ENCODE assay signal across 13 cellular contexts in the genomic region with DNA sequence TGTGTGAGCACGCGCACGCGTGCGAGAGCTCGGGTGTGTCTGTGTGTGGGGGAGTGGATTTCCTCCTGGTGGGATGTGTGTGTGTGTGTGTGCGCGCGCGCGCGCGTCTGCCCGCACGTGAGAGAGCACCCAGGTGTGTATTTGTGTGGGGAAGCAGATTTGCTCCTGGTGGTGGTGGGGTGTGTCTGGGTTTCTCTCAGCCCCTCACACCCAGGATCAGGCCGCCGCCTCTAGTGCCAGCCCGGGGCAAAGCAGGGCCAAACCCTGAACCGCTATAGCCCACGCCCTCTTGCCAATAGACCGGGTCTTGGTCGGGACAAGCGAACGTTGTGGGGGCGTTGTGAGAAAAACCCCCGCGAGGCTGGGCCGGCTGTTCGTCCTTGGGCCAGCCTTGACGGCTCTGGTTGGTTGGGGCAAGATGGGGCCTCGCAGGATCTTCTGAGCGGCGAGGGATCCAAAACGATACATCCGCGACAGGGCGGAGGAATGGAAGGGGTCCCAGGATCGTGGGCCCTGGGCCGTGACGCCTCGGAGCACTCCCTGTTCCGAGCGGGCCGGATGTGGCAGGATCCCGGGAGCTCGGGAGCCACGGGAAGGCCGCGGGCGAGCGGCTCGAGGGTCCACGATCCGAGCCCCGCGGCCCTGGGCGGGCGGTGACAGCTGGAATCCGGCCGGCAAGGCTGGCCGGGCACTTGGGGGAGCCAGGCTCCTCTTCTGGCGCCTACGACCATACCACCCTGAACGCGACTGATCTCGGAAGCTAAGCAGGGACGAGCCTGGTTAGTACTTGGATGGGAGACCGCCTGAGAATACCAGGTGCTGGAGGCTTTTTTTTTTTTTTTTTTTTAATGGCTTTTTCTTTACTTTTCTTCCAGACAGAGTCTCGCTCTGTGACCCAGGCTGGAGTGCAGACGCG.
DNase-seq lines count a peak whose midpoint lies in the region; ATAC-seq and TF ChIP-seq lines count a peak whose summit lies in the region.
"Had no signal": no experiment of that assay in that cellular context is flagged by ENCODE, and none has a peak within 500 bp of the region (broad histone marks: within the 10 kb centered on the region; RNA-seq: fewer than 3 reads in every experiment).

No MANE protein-coding gene starts in this region.

- intact Hi-C loops in activated CD8-positive, alpha-beta T cell treated with anti-CD3 and anti-CD28 coated beads for 36 hours (cut with micrococcal nuclease) = no loop called here

- POLR2A ChIA-PET in activated CD8-positive, alpha-beta T cell treated with anti-CD3 and anti-CD28 coated beads for 36 hours (lab: Charles Lee) = no interaction called here
- POLR2A ChIA-PET in activated CD8-positive, alpha-beta T cell treated with anti-CD3 and anti-CD28 coated beads, Interleukin-2, amount 10 ng/mL, durations not matched to agents 7 days and 5 days (lab: Charles Lee) = no interaction called here

- H3K4me1 Mint-ChIP-seq in activated CD8-positive, alpha-beta T cell treated with anti-CD3 and anti-CD28 coated beads for 36 hours (ENCODE audit: low read depth) = no peaks in the 10 kb centered on the region
- H3K4me1 Mint-ChIP-seq in activated CD8-positive, alpha-beta T cell treated with anti-CD3 and anti-CD28 coated beads, Interleukin-2, amount 10 ng/mL, durations not matched to agents 7 days and 5 days (ENCODE audit: low read depth) = no peaks in the 10 kb centered on the region
- H3K4me1 Mint-ChIP-seq in activated T-helper 17 cell treated with anti-CD3 and anti-CD28 coated beads, Interleukin-2, amount 50 U/mL, for 72 hours = no peaks in the 10 kb centered on the region
- H3K4me1 Mint-ChIP-seq: stimulated activated memory B cell treated with anti-CD40 and anti-IgM and Interleukin-4, amounts not matched to agents 10 μg/mL and 1 μg/mL and 100 μg/mL, for 72 hours had no signal

- DNase-seq in activated CD8-positive, alpha-beta T cell treated with anti-CD3 and anti-CD28 coated beads for 36 hours = peak; percentile 11
- no peak for DNase-seq in activated CD8-positive, alpha-beta T cell treated with anti-CD3 and anti-CD28 coated beads, Interleukin-2, amount 10 ng/mL, durations not matched to agents 7 days and 5 days
- peak; percentile 63 for DNase-seq in NCI-H82 (lab: John Stamatoyannopoulos, UW)
- peak; percentile 21 for DNase-seq in cerebellar cortex (ENCODE audit: low spot score)
- peak; percentile 6 to 39 for DNase-seq in stimulated activated CD4-positive, alpha-beta T cell treated with anti-CD3 and anti-CD28 coated beads, Interleukin-2, amount 100 ng/mL, for 48 hours
- DNase-seq in SHP77 (lab: John Stamatoyannopoulos, UW) = no peak
- DNase-seq: esophagus squamous epithelium, left lung, T1000 had no signal

- H3K27ac Mint-ChIP-seq in activated CD8-positive, alpha-beta T cell treated with anti-CD3 and anti-CD28 coated beads for 36 hours = no peak overlapping the region
- no peak overlapping the region for H3K27ac Mint-ChIP-seq in activated CD8-positive, alpha-beta T cell treated with anti-CD3 and anti-CD28 coated beads, Interleukin-2, amount 10 ng/mL, durations not matched to agents 7 days and 5 days
- no peak overlapping the region for H3K27ac Mint-ChIP-seq in activated T-helper 17 cell treated with anti-CD3 and anti-CD28 coated beads, Interleukin-2, amount 50 U/mL, for 72 hours
- H3K27ac Mint-ChIP-seq: stimulated activated memory B cell treated with anti-CD40 and anti-IgM and Interleukin-4, amounts not matched to agents 10 μg/mL and 1 μg/mL and 100 μg/mL, for 72 hours had no signal

- ATAC-seq in activated CD8-positive, alpha-beta T cell treated with anti-CD3 and anti-CD28 coated beads for 36 hours = no peak
- no peak for ATAC-seq in activated CD8-positive, alpha-beta T cell treated with anti-CD3 and anti-CD28 coated beads, Interleukin-2, amount 10 ng/mL, durations not matched to agents 7 days and 5 days
- ATAC-seq in HG03039 (IDR thresholded peaks at IDR 0.05; ENCODE audit: unreplicated experiment) = no peak
- no peak for ATAC-seq in activated T-helper 17 cell treated with anti-CD3 and anti-CD28 coated beads, Interleukin-2, amount 50 U/mL, for 72 hours (replicated peaks)
- ATAC-seq: HCT116; left lung; stimulated activated memory B cell treated with anti-CD40 and anti-IgM and Interleukin-4, amounts not matched to agents 10 μg/mL and 1 μg/mL and 100 μg/mL, for 72 hours had no signal

- no peak overlapping the region for H3K4me3 Mint-ChIP-seq in activated CD8-positive, alpha-beta T cell treated with anti-CD3 and anti-CD28 coated beads for 36 hours
- no peak overlapping the region for H3K4me3 Mint-ChIP-seq in activated CD8-positive, alpha-beta T cell treated with anti-CD3 and anti-CD28 coated beads, Interleukin-2, amount 10 ng/mL, durations not matched to agents 7 days and 5 days
- H3K4me3 Mint-ChIP-seq in activated T-helper 17 cell treated with anti-CD3 and anti-CD28 coated beads, Interleukin-2, amount 50 U/mL, for 72 hours = no peak overlapping the region
- H3K4me3 Mint-ChIP-seq: stimulated activated memory B cell treated with anti-CD40 and anti-IgM and Interleukin-4, amounts not matched to agents 10 μg/mL and 1 μg/mL and 100 μg/mL, for 72 hours had no signal

- peaks cover 1% of the 10 kb centered on the region for H3K27me3 Mint-ChIP-seq in activated CD8-positive, alpha-beta T cell treated with anti-CD3 and anti-CD28 coated beads for 36 hours
- no peaks in the 10 kb centered on the region for H3K27me3 Mint-ChIP-seq in activated CD8-positive, alpha-beta T cell treated with anti-CD3 and anti-CD28 coated beads, Interleukin-2, amount 10 ng/mL, durations not matched to agents 7 days and 5 days (ENCODE audit: low read depth)
- H3K27me3 Mint-ChIP-seq in activated T-helper 17 cell treated with anti-CD3 and anti-CD28 coated beads, Interleukin-2, amount 50 U/mL, for 72 hours = no peaks in the 10 kb centered on the region
- H3K27me3 Mint-ChIP-seq: stimulated activated memory B cell treated with anti-CD40 and anti-IgM and Interleukin-4, amounts not matched to agents 10 μg/mL and 1 μg/mL and 100 μg/mL, for 72 hours had no signal

- CTCF ChIA-PET in activated CD8-positive, alpha-beta T cell treated with anti-CD3 and anti-CD28 coated beads for 36 hours (lab: Charles Lee) = no interaction called here
- CTCF ChIA-PET in activated CD8-positive, alpha-beta T cell treated with anti-CD3 and anti-CD28 coated beads, Interleukin-2, amount 10 ng/mL, durations not matched to agents 7 days and 5 days (lab: Charles Lee) = no interaction called here

- no peaks in the 10 kb centered on the region for H3K36me3 Mint-ChIP-seq in activated CD8-positive, alpha-beta T cell treated with anti-CD3 and anti-CD28 coated beads for 36 hours (ENCODE audit: low read depth)
- peaks cover 2% of the 10 kb centered on the region for H3K36me3 Mint-ChIP-seq in activated CD8-positive, alpha-beta T cell treated with anti-CD3 and anti-CD28 coated beads, Interleukin-2, amount 10 ng/mL, durations not matched to agents 7 days and 5 days (ENCODE audit: low read depth)
- H3K36me3 Mint-ChIP-seq in activated T-helper 17 cell treated with anti-CD3 and anti-CD28 coated beads, Interleukin-2, amount 50 U/mL, for 72 hours (ENCODE audit: low read depth) = no peaks in the 10 kb centered on the region
- H3K36me3 Mint-ChIP-seq: stimulated activated memory B cell treated with anti-CD40 and anti-IgM and Interleukin-4, amounts not matched to agents 10 μg/mL and 1 μg/mL and 100 μg/mL, for 72 hours had no signal

- TF ChIP-seq CTCF in activated CD8-positive, alpha-beta T cell treated with anti-CD3 and anti-CD28 coated beads for 36 hours (IDR thresholded peaks at IDR 0.05) = no peak

- H3K9me3 Mint-ChIP-seq in activated CD8-positive, alpha-beta T cell treated with anti-CD3 and anti-CD28 coated beads for 36 hours = no peaks in the 10 kb centered on the region
- peaks cover 13% of the 10 kb centered on the region for H3K9me3 Mint-ChIP-seq in activated CD8-positive, alpha-beta T cell treated with anti-CD3 and anti-CD28 coated beads, Interleukin-2, amount 10 ng/mL, durations not matched to agents 7 days and 5 days (ENCODE audit: insufficient read depth)
- no peaks in the 10 kb centered on the region for H3K9me3 Mint-ChIP-seq in activated T-helper 17 cell treated with anti-CD3 and anti-CD28 coated beads, Interleukin-2, amount 50 U/mL, for 72 hours

Comparison
In these comparisons a context has a peak if more than half of its experiments do, and no peak if none do; other contexts are left out.
1. DNase-seq: peak in activated CD8-positive, alpha-beta T cell treated with anti-CD3 and anti-CD28 coated beads for 36 hours (single experiment), NCI-H82 (single experiment), cerebellar cortex (single experiment) and stimulated activated CD4-positive, alpha-beta T cell treated with anti-CD3 and anti-CD28 coated beads, Interleukin-2, amount 100 ng/mL, for 48 hours (2 of 2); none in activated CD8-positive, alpha-beta T cell treated with anti-CD3 and anti-CD28 coated beads, Interleukin-2, amount 10 ng/mL, durations not matched to agents 7 days and 5 days (single experiment) and SHP77 (0 of 2).